In the genomic region with DNA sequence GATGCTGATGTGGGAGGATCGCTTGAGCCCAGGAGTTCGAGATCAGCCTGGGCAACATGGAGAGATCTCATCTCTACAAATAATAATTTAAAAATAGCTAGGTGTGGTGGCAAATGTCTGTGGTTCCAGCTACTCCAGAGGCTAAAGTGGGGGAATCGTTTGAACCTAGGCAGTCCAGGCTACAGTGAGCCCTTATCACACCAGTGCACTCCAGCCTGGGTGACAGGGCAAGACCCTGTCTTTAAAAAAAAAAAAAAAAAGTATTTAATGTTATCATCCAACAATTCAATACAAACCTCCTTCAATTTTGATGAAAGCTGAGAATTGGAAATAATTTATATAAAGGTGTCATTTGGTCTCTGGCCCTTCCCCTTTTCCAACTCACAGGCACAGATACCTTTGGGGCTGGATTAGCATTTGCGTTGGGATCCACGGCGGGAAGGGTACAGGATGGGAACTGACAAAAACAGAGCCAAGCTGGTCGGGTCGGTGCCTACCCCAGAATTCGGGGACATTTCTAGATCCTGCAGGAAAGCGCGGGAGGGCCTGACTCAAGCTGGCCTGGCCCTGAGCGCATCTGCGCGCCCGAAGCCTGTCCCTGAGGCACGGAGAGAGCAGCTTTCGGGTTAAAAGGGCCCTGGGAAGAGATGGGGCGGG, we compare ENCODE assay signal across 8 cellular contexts. TPM values are rescaled to one million over a fixed set of nuclear protein-coding genes. Genes with fewer than 3 reads are reported as not detected.
DNase-seq lines count a peak whose midpoint lies in the region; ATAC-seq and TF ChIP-seq lines count a peak whose summit lies in the region.

No MANE protein-coding gene starts in this region.

- H3K4me3 ChIP-seq in adrenal gland = peak overlapping the region in 2 of 4 donors; percentile 57 to 58
- peak overlapping the region; percentile 100 for H3K4me3 ChIP-seq in thoracic aorta

- TF ChIP-seq CTCF in adrenal gland (IDR thresholded peaks at IDR 0.05) (no peak), thoracic aorta (IDR thresholded peaks at IDR 0.05) (no peak)

- H3K9me3 ChIP-seq in adrenal gland (replicated peaks in 1 of 3) (no peaks in the 10 kb centered on the region), thoracic aorta (no peaks in the 10 kb centered on the region)

- ATAC-seq in HG03457 (IDR thresholded peaks at IDR 0.05; ENCODE audit: unreplicated experiment) (peak; percentile 17), left lobe of liver (peak; percentile 36), thoracic aorta (ENCODE audit: insufficient number of reproducible peaks, low FRiP score, low read depth) (no peak)

- H3K36me3 ChIP-seq in adrenal gland (replicated peaks in 1 of 2) = no peaks in the 10 kb centered on the region
- no peaks in the 10 kb centered on the region for H3K36me3 ChIP-seq in thoracic aorta

- no peaks in the 10 kb centered on the region for H3K9me3 Mint-ChIP-seq in activated naive CD4-positive, alpha-beta T cell treated with anti-CD3 and anti-CD28 coated beads, Interleukin-2, amount 10 ng/mL, durations not matched to agents 7 days and 5 days

- peak overlapping the region; percentile 95 for H3K4me3 Mint-ChIP-seq in activated naive CD4-positive, alpha-beta T cell treated with anti-CD3 and anti-CD28 coated beads, Interleukin-2, amount 10 ng/mL, durations not matched to agents 7 days and 5 days

- H3K27me3 Mint-ChIP-seq in activated naive CD4-positive, alpha-beta T cell treated with anti-CD3 and anti-CD28 coated beads, Interleukin-2, amount 10 ng/mL, durations not matched to agents 7 days and 5 days = peaks cover 4% of the 10 kb centered on the region

- CTCF ChIA-PET in activated naive CD4-positive, alpha-beta T cell treated with anti-CD3 and anti-CD28 coated beads, Interleukin-2, amount 10 ng/mL, durations not matched to agents 7 days and 5 days (lab: Charles Lee) = interaction anchor here (0.7 to 1.6 kb wide), 4 partner anchors 71 to 285 kb away, joined by 3 to 6 read pairs (median 4); no protein-coding TSS in a partner anchor

- H3K27me3 ChIP-seq in adrenal gland = no peaks in the 10 kb centered on the region
- no peaks in the 10 kb centered on the region for H3K27me3 ChIP-seq in thoracic aorta (replicated peaks; ENCODE audit: insufficient read depth)

- H3K27ac ChIP-seq in adrenal gland = peak overlapping the region; percentile 45 to 96 (median 86)
- H3K27ac ChIP-seq in thoracic aorta = peak overlapping the region; percentile 83 to 91

- H3K4me1 ChIP-seq in adrenal gland (replicated peaks in 1 of 2) = peaks cover 6 to 34% of the 10 kb centered on the region in 2 donors
- peaks cover 21 to 38% of the 10 kb centered on the region in 2 donors for H3K4me1 ChIP-seq in thoracic aorta (ENCODE audit: control insufficient read depth in 1 of 2, low read depth in 2 of 2)

- no peak for DNase-seq in activated naive CD4-positive, alpha-beta T cell treated with anti-CD3 and anti-CD28 coated beads, Interleukin-2, amount 10 ng/mL, durations not matched to agents 7 days and 5 days
- DNase-seq in activated naive CD4-positive, alpha-beta T cell (lab: John Stamatoyannopoulos, UW) = no peak
- DNase-seq in adrenal gland = no peak
- DNase-seq in left lobe of liver (ENCODE audit: low spot score) = peak; percentile 21
- DNase-seq in thoracic aorta (ENCODE audit: low spot score) = no peak
- DNase-seq in activated CD4-positive, CD25-positive, alpha-beta regulatory T cell treated with anti-CD3 and anti-CD28 coated beads, Interleukin-2, amount 50 U/mL, for 72 hours = no peak
- DNase-seq in DMS79 treated with DMSO at 0.1 percent for 48 hours (lab: John Stamatoyannopoulos, UW) = no peak

- peaks cover 23% of the 10 kb centered on the region for H3K36me3 Mint-ChIP-seq in activated naive CD4-positive, alpha-beta T cell treated with anti-CD3 and anti-CD28 coated beads, Interleukin-2, amount 10 ng/mL, durations not matched to agents 7 days and 5 days

- H3K4me1 Mint-ChIP-seq in activated naive CD4-positive, alpha-beta T cell treated with anti-CD3 and anti-CD28 coated beads, Interleukin-2, amount 10 ng/mL, durations not matched to agents 7 days and 5 days = peaks cover 38% of the 10 kb centered on the region

- peak overlapping the region; percentile 97 for H3K27ac Mint-ChIP-seq in activated naive CD4-positive, alpha-beta T cell treated with anti-CD3 and anti-CD28 coated beads, Interleukin-2, amount 10 ng/mL, durations not matched to agents 7 days and 5 days

- 16 to 19% (median 16%) methylated on average over 16 to 18 of the region's 18 CpGs for WGBS in adrenal gland, 4 donors

- intact Hi-C loops in adrenal gland (cut with DNase I) = no loop called here

- no peak for TF ChIP-seq POLR2A in adrenal gland (IDR thresholded peaks at IDR 0.05)

RNA-seq across cellular contexts. Expression of a gene that starts 0.9 kb away (rescaled TPM):
- total RNA-seq in adrenal gland (10 to 100 TPM; 33.8 to 69.8 (median 53.5) TPM), left lobe of liver (24.3 TPM), thoracic aorta (10 to 100 TPM; 29.2 to 29.5 TPM)
- 10 to 100 TPM; 12.2 to 50.6 (median 19.7) TPM for polyA plus RNA-seq in adrenal gland

RNA-seq across cellular contexts. Expression of a gene that starts 26.3 kb away (rescaled TPM):
- under 1 TPM in 3 of 8 donors, not detected in 5; 0.17 to 0.41 (median 0.39) TPM for total RNA-seq in adrenal gland
- under 1 TPM in 1 of 3 donors, not detected in 2; 0.32 TPM for polyA plus RNA-seq in adrenal gland
- total RNA-seq in left lobe of liver = not detected
- not detected for total RNA-seq in thoracic aorta

RNA-seq across cellular contexts. Expression of a gene that starts 51.3 kb away (rescaled TPM):
- total RNA-seq in adrenal gland (10 to 100 TPM; 16.2 to 29.0 (median 25.9) TPM), left lobe of liver (47.9 TPM), thoracic aorta (10 to 100 TPM; 11.1 to 11.4 TPM)
- 10 to 100 TPM; 15.4 to 32.1 (median 19.1) TPM for polyA plus RNA-seq in adrenal gland
